Comparison of ENCODE assay signal across 11 cellular contexts in the genomic region with DNA sequence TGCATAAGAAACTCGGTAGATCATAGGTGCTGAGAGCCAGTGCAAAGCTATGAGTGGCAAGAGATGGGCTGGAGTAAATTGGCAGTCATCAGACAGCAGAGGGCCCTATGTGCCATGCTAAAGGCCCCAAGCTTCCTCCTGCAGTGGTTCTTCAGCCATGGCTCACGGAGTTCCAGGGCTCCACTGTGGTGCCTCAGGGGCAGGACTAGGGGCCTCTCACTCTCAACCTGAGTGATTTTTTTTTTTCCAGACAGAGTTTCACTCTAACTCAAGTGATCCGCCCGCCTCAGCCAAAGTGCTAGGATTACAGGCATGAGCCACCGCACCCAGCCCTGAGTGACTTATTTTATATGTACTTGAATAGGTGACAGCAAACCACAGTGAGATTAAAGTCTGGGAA. TPM values are rescaled to one million over a fixed set of nuclear protein-coding genes. Genes with fewer than 3 reads are reported as not detected.
A peak's percentile ranks its signal among the peaks of the same experiment; 100 is the strongest.
DNase-seq lines count a peak whose midpoint lies in the region; ATAC-seq and TF ChIP-seq lines count a peak whose summit lies in the region.
"Had no signal": no experiment of that assay in that cellular context is flagged by ENCODE, and none has a peak within 500 bp of the region (broad histone marks: within the 10 kb centered on the region; RNA-seq: fewer than 3 reads in every experiment).

No MANE protein-coding gene starts in this region.

- no peak overlapping the region for H3K4me3 Mint-ChIP-seq in CD14-positive monocyte

- intact Hi-C loops in CD14-positive monocyte (cut with micrococcal nuclease): loop anchor here (5.0 to 10.0 kb wide), 2 partner anchors 395 to 617 kb away; no protein-coding TSS in a partner anchor

- no peak overlapping the region for H3K27ac ChIP-seq in GM23248
- peak overlapping the region; percentile 38 for H3K27ac ChIP-seq in hepatocyte
- H3K27ac ChIP-seq: colonic mucosa, vagina had no signal

- H3F3A ChIP-seq in GM23248 (ENCODE audit: insufficient read depth): no peaks in the 10 kb centered on the region

- H3K36me3 ChIP-seq in GM23248 (ENCODE audit: low read depth) (no peaks in the 10 kb centered on the region), hepatocyte (replicated peaks; ENCODE audit: insufficient read depth, low read depth) (no peaks in the 10 kb centered on the region)
- H3K36me3 ChIP-seq: colonic mucosa, vagina had no signal

- H3K27me3 Mint-ChIP-seq in CD14-positive monocyte (ENCODE audit: low read depth in 3 of 3): peaks cover 4 to 7% (median 6%) of the 10 kb centered on the region in 3 donors

- DNase-seq in Caki2 (ENCODE audit: low read depth) (peak; percentile 3), GM23248 (peak; percentile 14), SHP77 treated with DMSO at 0.1 percent for 48 hours (lab: John Stamatoyannopoulos, UW) (peak; percentile 69), hepatocyte (ENCODE audit: low spot score) (peak; percentile 31), NCI-H2029 treated with DMSO at 0.1 percent for 48 hours (lab: John Stamatoyannopoulos, UW) (no peak), NCI-H1105 (lab: John Stamatoyannopoulos, UW) (no peak), CD14-positive monocyte (ENCODE audit: low spot score) (no peak)

- 30 to 45% methylated on average over 5 of the region's 5 CpGs for WGBS in GM23248 (ENCODE audit: low coverage in 1 of 2, low lambda C conversion rate in 2 of 2, missing lambda C conversion rate in 2 of 2), 2 experiments
- WGBS in hepatocyte (ENCODE audit: low lambda C conversion rate, missing lambda C conversion rate): 61% methylated on average over 5 of the region's 5 CpGs

- no peak overlapping the region for H3K9ac ChIP-seq in GM23248

- H3K9me2 ChIP-seq in GM23248 (ENCODE audit: insufficient read depth): no peaks in the 10 kb centered on the region
- no peaks in the 10 kb centered on the region for H3K9me2 ChIP-seq in hepatocyte (replicated peaks; ENCODE audit: insufficient read depth)

- H3K4me2 ChIP-seq in GM23248 (ENCODE audit: unreplicated experiment) (no peak overlapping the region), hepatocyte (peak overlapping the region; percentile 36)

- H3K9me3 ChIP-seq in GM23248 (ENCODE audit: low read depth) (no peaks in the 10 kb centered on the region), hepatocyte (ENCODE audit: low read depth) (no peaks in the 10 kb centered on the region)
- H3K9me3 ChIP-seq: colonic mucosa, vagina had no signal

- no peaks in the 10 kb centered on the region for H3K36me3 Mint-ChIP-seq in CD14-positive monocyte

- H3K79me2 ChIP-seq in GM23248 (ENCODE audit: insufficient read depth): no peaks in the 10 kb centered on the region
- H3K79me2 ChIP-seq in hepatocyte: no peaks in the 10 kb centered on the region

- peaks cover 2% of the 10 kb centered on the region for H3K4me1 Mint-ChIP-seq in CD14-positive monocyte

- H4K20me1 ChIP-seq in GM23248 (ENCODE audit: insufficient read depth) (no peaks in the 10 kb centered on the region), hepatocyte (ENCODE audit: insufficient read depth, poor library complexity, severe bottlenecking) (no peaks in the 10 kb centered on the region)

- no peaks in the 10 kb centered on the region for H3K27me3 ChIP-seq in GM23248 (replicated peaks; ENCODE audit: insufficient read depth)
- H3K27me3 ChIP-seq in hepatocyte: no peaks in the 10 kb centered on the region
- H3K27me3 ChIP-seq: colonic mucosa, vagina had no signal

- H3K27ac Mint-ChIP-seq in CD14-positive monocyte: peak overlapping the region in 1 of 7 donors; percentile 24

- H3K9me3 Mint-ChIP-seq in CD14-positive monocyte: no peaks in the 10 kb centered on the region

- H3K4me3 ChIP-seq in GM23248 (no peak overlapping the region), hepatocyte (no peak overlapping the region)
- H3K4me3 ChIP-seq: colonic mucosa, vagina had no signal

- no peak for ATAC-seq in GM18873 (IDR thresholded peaks at IDR 0.05; ENCODE audit: low FRiP score, unreplicated experiment)

- in situ Hi-C loops in Caki2 (cut with HindIII; ENCODE audit: low pct_unique_long_range_greater_than_20kb, low sequenced_read_pairs): no loop called here
- in situ Hi-C loops in GM23248 (cut with MboI): loop anchor here (25.0 kb wide), 1 partner anchor 380 kb away; no protein-coding TSS in a partner anchor

- TF ChIP-seq CTCF in hepatocyte (IDR thresholded peaks at IDR 0.05; ENCODE audit: poor library complexity) (no peak), CD14-positive monocyte (IDR thresholded peaks at IDR 0.05) (no peak)

- H2AFZ ChIP-seq in GM23248 (peak overlapping the region; percentile 60), hepatocyte (peak overlapping the region; percentile 31)

- H3K4me1 ChIP-seq in GM23248 (ENCODE audit: insufficient read depth) (no peaks in the 10 kb centered on the region), hepatocyte (ENCODE audit: insufficient read depth) (peaks cover 7% of the 10 kb centered on the region)
- H3K4me1 ChIP-seq: colonic mucosa, vagina had no signal

RNA-seq across cellular contexts. Expression of a gene that starts 10.4 kb away (rescaled TPM):
- not detected in 2 replicates for total RNA-seq in Caki2 (2014; rRNA removed; shearing (Covaris generic); ENCODE audit: low replicate concordance)
- not detected in 2 replicates for total RNA-seq in GM23248 (2014; rRNA removed; shearing (Covaris generic))
- polyA plus RNA-seq in GM23248 (2016; fragmentation: Nextera tagmentation; extraction: Ambion mirVana) (not detected in 2 replicates), hepatocyte (not detected in 2 replicates), CD14-positive monocyte (not detected)
- not detected in 2 replicates for total RNA-seq in hepatocyte
- total RNA-seq: colonic mucosa, lung microvascular endothelial cell, vagina had no signal

RNA-seq across cellular contexts. Expression of a gene that starts 36.0 kb away (rescaled TPM):
- 2.3 and 6.1 TPM in 2 replicates for total RNA-seq in Caki2 (2014; rRNA removed; shearing (Covaris generic); ENCODE audit: low replicate concordance)
- total RNA-seq in GM23248 (2014; rRNA removed; shearing (Covaris generic)): 18.7 and 20.8 TPM in 2 replicates
- polyA plus RNA-seq in GM23248 (2016; fragmentation: Nextera tagmentation; extraction: Ambion mirVana) (13.3 and 14.4 TPM in 2 replicates), hepatocyte (16.3 and 25.8 TPM in 2 replicates), CD14-positive monocyte (1 to 10 TPM; 2.5 to 7.7 TPM)
- 27.1 and 32.4 TPM in 2 replicates for total RNA-seq in hepatocyte

Comparison
In these comparisons a context has a peak if more than half of its experiments do, and no peak if none do; other contexts are left out.
1. DNase-seq: peak in Caki2 (single experiment), GM23248 (single experiment), SHP77 treated with DMSO at 0.1 percent for 48 hours (single experiment) and hepatocyte (single experiment); none in NCI-H2029 treated with DMSO at 0.1 percent for 48 hours (single experiment), NCI-H1105 (single experiment) and CD14-positive monocyte (single experiment).